Comparison of ENCODE assay signal across 10 cellular contexts in the genomic region with DNA sequence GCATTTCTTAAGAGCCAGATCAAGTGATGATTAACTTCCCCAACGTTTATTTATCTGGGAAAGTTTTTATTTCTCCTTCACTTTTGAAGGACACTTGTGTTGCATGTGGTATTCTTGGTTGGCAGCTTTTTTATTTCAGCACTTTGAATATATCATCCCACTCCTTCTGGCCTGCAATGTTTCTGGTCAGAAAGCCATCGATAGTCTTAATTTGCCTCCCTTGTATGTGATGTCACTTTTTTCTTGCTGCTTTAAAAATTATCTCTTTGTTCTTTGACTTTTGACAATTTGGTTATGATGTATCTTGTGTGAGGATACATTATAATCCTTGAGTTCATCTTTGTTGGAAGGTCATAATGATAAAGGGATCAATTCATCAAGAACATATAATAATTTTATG.
"Had no signal": no experiment of that assay in that cellular context is flagged by ENCODE, and none has a peak within 500 bp of the region (broad histone marks: within the 10 kb centered on the region; RNA-seq: fewer than 3 reads in every experiment).

No MANE protein-coding gene starts in this region.

- FAIRE-seq: H1, H54, HTR-8/SVneo had no signal

- H2AFZ ChIP-seq: GM23338 had no signal

- H3K27ac ChIP-seq: KMS-11 had no signal

- H3K4me2 ChIP-seq: GM23338, KMS-11 had no signal

- H3K4me3 ChIP-seq: GM23338 had no signal

- H3K9ac ChIP-seq: KMS-11 had no signal

- ATAC-seq: GM23338 had no signal

- DNase-seq: H9, HCEC 1CT, IMR-90, Karpas-422, KBM-7 had no signal
